Comparison of ENCODE assay signal across 17 cellular contexts in genomic region chr17:58370309-58370708, GRCh38. TPM values are rescaled to one million over a fixed set of nuclear protein-coding genes. Genes with fewer than 3 reads are reported as not detected.
DNase-seq lines count a peak whose midpoint lies in the region; ATAC-seq and TF ChIP-seq lines count a peak whose summit lies in the region.
"Had no signal": no experiment of that assay in that cellular context is flagged by ENCODE, and none has a peak within 500 bp of the region (broad histone marks: within the 10 kb centered on the region; RNA-seq: fewer than 3 reads in every experiment).

No MANE protein-coding gene starts in this region.

- no peaks in the 10 kb centered on the region for H3K27me3 Mint-ChIP-seq in activated naive CD4-positive, alpha-beta T cell treated with anti-CD3 and anti-CD28 coated beads for 36 hours (ENCODE audit: low read depth)
- no peaks in the 10 kb centered on the region for H3K27me3 Mint-ChIP-seq in endodermal cell (ENCODE audit: insufficient read depth)
- no peaks in the 10 kb centered on the region for H3K27me3 Mint-ChIP-seq in natural killer cell treated with Interleukin-12 subunit alpha and Interleukin-12 subunit beta and Interleukin-15 and Interleukin-18, amount 100 ng/mL, for 72 hours

- H3K36me3 ChIP-seq in endodermal cell (ENCODE audit: control insufficient read depth, insufficient read depth, low read length) (no peaks in the 10 kb centered on the region), uterus (no peaks in the 10 kb centered on the region), lower lobe of right lung (peaks cover 5% of the 10 kb centered on the region), gastroesophageal sphincter (no peaks in the 10 kb centered on the region)
- H3K36me3 ChIP-seq: SJSA1 had no signal

- H3K9me3 ChIP-seq in endodermal cell (ENCODE audit: control insufficient read depth, low read length) (no peaks in the 10 kb centered on the region), uterus (no peaks in the 10 kb centered on the region), lower lobe of right lung (no peaks in the 10 kb centered on the region), gastroesophageal sphincter (no peaks in the 10 kb centered on the region)
- H3K9me3 ChIP-seq: SJSA1 had no signal

- no peak for TF ChIP-seq EP300 in gastroesophageal sphincter (IDR thresholded peaks at IDR 0.05)

- ATAC-seq in activated naive CD4-positive, alpha-beta T cell treated with anti-CD3 and anti-CD28 coated beads, Interleukin-2, amount 50 U/mL, for 72 hours, result no peak
- peak; percentile 46 to 69 for ATAC-seq in natural killer cell treated with Interleukin-12 subunit alpha and Interleukin-12 subunit beta and Interleukin-15 and Interleukin-18, amount 100 ng/mL, for 72 hours
- no peak for ATAC-seq in lower lobe of right lung
- ATAC-seq in gastroesophageal sphincter, result no peak

- no peaks in the 10 kb centered on the region for H3K9me3 Mint-ChIP-seq in activated naive CD4-positive, alpha-beta T cell treated with anti-CD3 and anti-CD28 coated beads, Interleukin-2, amount 50 U/mL, for 72 hours
- no peaks in the 10 kb centered on the region for H3K9me3 Mint-ChIP-seq in activated naive CD4-positive, alpha-beta T cell treated with anti-CD3 and anti-CD28 coated beads for 36 hours
- H3K9me3 Mint-ChIP-seq in endodermal cell, result no peaks in the 10 kb centered on the region
- H3K9me3 Mint-ChIP-seq in natural killer cell treated with Interleukin-12 subunit alpha and Interleukin-12 subunit beta and Interleukin-15 and Interleukin-18, amount 100 ng/mL, for 72 hours, result no peaks in the 10 kb centered on the region

- no peak overlapping the region for H3K4me3 Mint-ChIP-seq in activated naive CD4-positive, alpha-beta T cell treated with anti-CD3 and anti-CD28 coated beads for 36 hours
- no peak overlapping the region for H3K4me3 Mint-ChIP-seq in endodermal cell
- H3K4me3 Mint-ChIP-seq in natural killer cell treated with Interleukin-12 subunit alpha and Interleukin-12 subunit beta and Interleukin-15 and Interleukin-18, amount 100 ng/mL, for 72 hours, result peak overlapping the region; percentile 68

- no peak overlapping the region for H3K9ac ChIP-seq in endodermal cell (ENCODE audit: extremely low read depth, low read length, poor library complexity, severe bottlenecking)

- no peak overlapping the region for H3K27ac ChIP-seq in endodermal cell (ENCODE audit: low read depth, low read length)
- no peak overlapping the region for H3K27ac ChIP-seq in uterus
- no peak overlapping the region for H3K27ac ChIP-seq in lower lobe of right lung
- H3K27ac ChIP-seq in gastroesophageal sphincter, result no peak overlapping the region
- H3K27ac ChIP-seq: PC-9, SJSA1 had no signal

- no peak for TF ChIP-seq POLR2A in uterus (IDR thresholded peaks at IDR 0.05)
- TF ChIP-seq POLR2A in gastroesophageal sphincter (IDR thresholded peaks at IDR 0.05), result no peak

- peak overlapping the region; percentile 51 to 73 for H3K27ac Mint-ChIP-seq in activated naive CD4-positive, alpha-beta T cell treated with anti-CD3 and anti-CD28 coated beads, Interleukin-2, amount 50 U/mL, for 72 hours
- no peak overlapping the region for H3K27ac Mint-ChIP-seq in activated naive CD4-positive, alpha-beta T cell treated with anti-CD3 and anti-CD28 coated beads for 36 hours
- no peak overlapping the region for H3K27ac Mint-ChIP-seq in endodermal cell
- peak overlapping the region; percentile 22 to 68 for H3K27ac Mint-ChIP-seq in natural killer cell treated with Interleukin-12 subunit alpha and Interleukin-12 subunit beta and Interleukin-15 and Interleukin-18, amount 100 ng/mL, for 72 hours

- WGBS in endodermal cell (ENCODE audit: insufficient coverage in 1 of 2, insufficient read length in 1 of 2), 2 experiments, result 93% methylated on average over 3 of the region's 5 CpGs; no CpG with 5 or more reads in 1 of the 2 experiments
- WGBS in gastroesophageal sphincter (ENCODE audit: low coverage in 1 of 2), 2 donors, result 88 to 100% methylated on average over 1 to 3 of the region's 5 CpGs

- DNase-seq in activated naive CD4-positive, alpha-beta T cell treated with anti-CD3 and anti-CD28 coated beads, Interleukin-2, amount 50 U/mL, for 72 hours (ENCODE audit: low spot score in 2 of 2), result no peak
- DNase-seq in activated naive CD4-positive, alpha-beta T cell treated with anti-CD3 and anti-CD28 coated beads for 36 hours, result no peak
- DNase-seq in endodermal cell (peak; percentile 10), uterus (no peak), HuH-7.5 (ENCODE audit: low spot score) (no peak), lower lobe of right lung (no peak)
- DNase-seq in natural killer cell treated with Interleukin-12 subunit alpha and Interleukin-12 subunit beta and Interleukin-15 and Interleukin-18, amount 100 ng/mL, for 72 hours (ENCODE audit: low spot score), result no peak
- DNase-seq: C1 segment of cervical spinal cord, GOT3, KBM-7, NCI-H1436, NCI-H2029, NCI-H748 treated with DMSO at 0.1 percent for 48 hours, PC-9 had no signal

- H3K36me3 Mint-ChIP-seq in activated naive CD4-positive, alpha-beta T cell treated with anti-CD3 and anti-CD28 coated beads, Interleukin-2, amount 50 U/mL, for 72 hours, result no peaks in the 10 kb centered on the region
- no peaks in the 10 kb centered on the region for H3K36me3 Mint-ChIP-seq in activated naive CD4-positive, alpha-beta T cell treated with anti-CD3 and anti-CD28 coated beads for 36 hours (ENCODE audit: low read depth)
- no peaks in the 10 kb centered on the region for H3K36me3 Mint-ChIP-seq in endodermal cell (ENCODE audit: low read depth)
- H3K36me3 Mint-ChIP-seq in natural killer cell treated with Interleukin-12 subunit alpha and Interleukin-12 subunit beta and Interleukin-15 and Interleukin-18, amount 100 ng/mL, for 72 hours, result no peaks in the 10 kb centered on the region

- TF ChIP-seq CTCF in endodermal cell (conservative IDR thresholded peaks at IDR 0.05) (no peak), uterus (IDR thresholded peaks at IDR 0.05) (no peak), lower lobe of right lung (IDR thresholded peaks at IDR 0.05) (no peak), gastroesophageal sphincter (IDR thresholded peaks at IDR 0.05) (no peak)

- CTCF ChIA-PET in activated naive CD4-positive, alpha-beta T cell treated with anti-CD3 and anti-CD28 coated beads for 36 hours (lab: Charles Lee), result interaction anchor here (0.8 to 1.8 kb wide), 4 partner anchors 8 to 53 kb away, joined by 3 to 6 read pairs (median 4); partner anchors contain the start of gene RNF43

- peaks cover 7% of the 10 kb centered on the region for H3K4me1 Mint-ChIP-seq in activated naive CD4-positive, alpha-beta T cell treated with anti-CD3 and anti-CD28 coated beads for 36 hours (ENCODE audit: low read depth)
- H3K4me1 Mint-ChIP-seq in endodermal cell, result no peaks in the 10 kb centered on the region
- peaks cover 36 to 42% of the 10 kb centered on the region in 2 donors for H3K4me1 Mint-ChIP-seq in natural killer cell treated with Interleukin-12 subunit alpha and Interleukin-12 subunit beta and Interleukin-15 and Interleukin-18, amount 100 ng/mL, for 72 hours (ENCODE audit: low read depth in 2 of 2)

- H3K4me1 ChIP-seq in endodermal cell (ENCODE audit: control insufficient read depth, insufficient read depth, low read length), result no peaks in the 10 kb centered on the region
- H3K4me1 ChIP-seq in uterus, result no peaks in the 10 kb centered on the region
- H3K4me1 ChIP-seq in lower lobe of right lung, result peaks cover under 1% of the 10 kb centered on the region
- no peaks in the 10 kb centered on the region for H3K4me1 ChIP-seq in gastroesophageal sphincter
- H3K4me1 ChIP-seq: SJSA1 had no signal

- H3K4me3 ChIP-seq in endodermal cell (ENCODE audit: low read length), result no peak overlapping the region
- H3K4me3 ChIP-seq in uterus, result no peak overlapping the region
- H3K4me3 ChIP-seq in lower lobe of right lung, result no peak overlapping the region
- no peak overlapping the region for H3K4me3 ChIP-seq in gastroesophageal sphincter
- H3K4me3 ChIP-seq: PC-9, SJSA1 had no signal

- intact Hi-C loops in activated naive CD4-positive, alpha-beta T cell treated with anti-CD3 and anti-CD28 coated beads for 36 hours (cut with micrococcal nuclease), result no loop called here
- intact Hi-C loops in uterus (cut with DNase I; ENCODE audit: low total_unique reads), result no loop called here
- intact Hi-C loops in lower lobe of right lung (cut with DNase I), result no loop called here

- no peaks in the 10 kb centered on the region for H3K27me3 ChIP-seq in endodermal cell (ENCODE audit: control insufficient read depth, insufficient read depth, low read length, poor library complexity, severe bottlenecking)
- no peaks in the 10 kb centered on the region for H3K27me3 ChIP-seq in uterus
- H3K27me3 ChIP-seq in lower lobe of right lung (ENCODE audit: low read depth), result no peaks in the 10 kb centered on the region
- no peaks in the 10 kb centered on the region for H3K27me3 ChIP-seq in gastroesophageal sphincter

RNA-seq across cellular contexts. Expression of gene SUPT4H1, which starts 18.3 kb away (rescaled TPM):
- 100 to 1,000 TPM; 105 to 141 TPM for total RNA-seq in activated naive CD4-positive, alpha-beta T cell treated with anti-CD3 and anti-CD28 coated beads, Interleukin-2, amount 50 U/mL, for 72 hours
- total RNA-seq in activated naive CD4-positive, alpha-beta T cell treated with anti-CD3 and anti-CD28 coated beads for 36 hours, result 10 to 100 TPM; 76.6 to 76.9 TPM
- 10 to 100 TPM; 97.2 to 98.8 TPM for total RNA-seq in endodermal cell
- 87.0 TPM for polyA plus RNA-seq in endodermal cell (2013, experiment 1 of 2)
- 73.6 TPM for polyA plus RNA-seq in endodermal cell (2013, experiment 2 of 2)
- total RNA-seq in natural killer cell treated with Interleukin-12 subunit alpha and Interleukin-12 subunit beta and Interleukin-15 and Interleukin-18, amount 100 ng/mL, for 72 hours, result 100 to 1,000 TPM in 1 of 2 donors, 10 to 100 TPM in 1; 84.0 to 143 TPM
- 100 to 1,000 TPM in 2 of 4 donors, 10 to 100 TPM in 2; 31.1 to 267 (median 98.1) TPM for total RNA-seq in uterus
- total RNA-seq in lower lobe of right lung, result 82.4 TPM
- total RNA-seq in gastroesophageal sphincter, result 10 to 100 TPM; 40.1 to 55.4 (median 45.1) TPM

RNA-seq across cellular contexts. Expression of gene TSPOAP1, which starts 41.7 kb away (rescaled TPM):
- 100 to 1,000 TPM in 1 of 2 donors, 10 to 100 TPM in 1; 19.2 to 123 TPM for total RNA-seq in activated naive CD4-positive, alpha-beta T cell treated with anti-CD3 and anti-CD28 coated beads, Interleukin-2, amount 50 U/mL, for 72 hours
- 10 to 100 TPM; 18.5 to 20.0 TPM for total RNA-seq in activated naive CD4-positive, alpha-beta T cell treated with anti-CD3 and anti-CD28 coated beads for 36 hours
- total RNA-seq in endodermal cell (10 to 100 TPM; 31.3 to 36.8 TPM), uterus (10 to 100 TPM in 3 of 4 donors, under 1 TPM in 1; 0.59 to 43.7 (median 32.4) TPM), lower lobe of right lung (20.2 TPM), gastroesophageal sphincter (10 to 100 TPM in 3 of 4 donors, 1 to 10 TPM in 1; 7.4 to 44.8 (median 23.0) TPM)
- 24.0 TPM for polyA plus RNA-seq in endodermal cell (2013, experiment 1 of 2)
- polyA plus RNA-seq in endodermal cell (2013, experiment 2 of 2), result 22.4 TPM
- 10 to 100 TPM; 54.0 to 82.3 TPM for total RNA-seq in natural killer cell treated with Interleukin-12 subunit alpha and Interleukin-12 subunit beta and Interleukin-15 and Interleukin-18, amount 100 ng/mL, for 72 hours
- total RNA-seq: NCI-H460 had no signal

RNA-seq across cellular contexts. Expression of gene RNF43, which starts 47.0 kb away (rescaled TPM):
- 1 to 10 TPM; 2.5 to 2.9 TPM for total RNA-seq in activated naive CD4-positive, alpha-beta T cell treated with anti-CD3 and anti-CD28 coated beads, Interleukin-2, amount 50 U/mL, for 72 hours
- under 1 TPM; 0.38 to 0.91 TPM for total RNA-seq in activated naive CD4-positive, alpha-beta T cell treated with anti-CD3 and anti-CD28 coated beads for 36 hours
- total RNA-seq in endodermal cell (1 to 10 TPM; 3.2 to 4.1 TPM), uterus (1 to 10 TPM in 3 of 4 donors, not detected in 1; 1.5 to 8.5 (median 4.1) TPM), lower lobe of right lung (9.7 TPM), gastroesophageal sphincter (under 1 TPM in 2 of 4 donors, not detected in 2; 0.16 to 0.79 TPM)
- 4.1 TPM for polyA plus RNA-seq in endodermal cell (2013, experiment 1 of 2)
- polyA plus RNA-seq in endodermal cell (2013, experiment 2 of 2), result 3.4 TPM
- 1 to 10 TPM in 1 of 2 donors, not detected in 1; 1.3 TPM for total RNA-seq in natural killer cell treated with Interleukin-12 subunit alpha and Interleukin-12 subunit beta and Interleukin-15 and Interleukin-18, amount 100 ng/mL, for 72 hours
- total RNA-seq: NCI-H460 had no signal

Comparison
In these comparisons a context has a peak if more than half of its experiments do, and no peak if none do; other contexts are left out.
1. H3K27ac Mint-ChIP-seq: peak in activated naive CD4-positive, alpha-beta T cell treated with anti-CD3 and anti-CD28 coated beads, Interleukin-2, amount 50 U/mL, for 72 hours (2 of 2) and natural killer cell treated with Interleukin-12 subunit alpha and Interleukin-12 subunit beta and Interleukin-15 and Interleukin-18, amount 100 ng/mL, for 72 hours (2 of 2); none in activated naive CD4-positive, alpha-beta T cell treated with anti-CD3 and anti-CD28 coated beads for 36 hours (single experiment) and endodermal cell (single experiment).
2. ATAC-seq: peak in natural killer cell treated with Interleukin-12 subunit alpha and Interleukin-12 subunit beta and Interleukin-15 and Interleukin-18, amount 100 ng/mL, for 72 hours (2 of 2); none in activated naive CD4-positive, alpha-beta T cell treated with anti-CD3 and anti-CD28 coated beads, Interleukin-2, amount 50 U/mL, for 72 hours (0 of 2), lower lobe of right lung (0 of 2) and gastroesophageal sphincter (single experiment).